9 cellular contexts compared by ENCODE assay signal in genomic region chr5:35884125-35884788, GRCh38. TPM values are rescaled to one million over a fixed set of nuclear protein-coding genes. Genes with fewer than 3 reads are reported as not detected.
DNase-seq lines count a peak whose midpoint lies in the region; ATAC-seq and TF ChIP-seq lines count a peak whose summit lies in the region.
"Had no signal": no experiment of that assay in that cellular context is flagged by ENCODE, and none has a peak within 500 bp of the region (broad histone marks: within the 10 kb centered on the region; RNA-seq: fewer than 3 reads in every experiment).

No MANE protein-coding gene starts in this region.

- no peaks in the 10 kb centered on the region for H3K27me3 ChIP-seq in PC-3 (ENCODE audit: low read length)

- intact Hi-C loops in PC-3 (cut with micrococcal nuclease): no loop called here

- TF ChIP-seq CTCF in PC-3 (conservative IDR thresholded peaks at IDR 0.05; ENCODE audit: low read depth, low read length): no peak

- no TSS peak for BruUV-seq in PC-3 (replicated peaks; lab: Mats Ljungman, UMichigan)

- H2AFZ ChIP-seq in PC-3 (ENCODE audit: low read length): no peak overlapping the region

- ATAC-seq in PC-3: peak; percentile 93
- no peak for ATAC-seq in HG03108 (IDR thresholded peaks at IDR 0.05; ENCODE audit: unreplicated experiment)

- no peaks in the 10 kb centered on the region for H3F3A ChIP-seq in PC-3 (ENCODE audit: low read length, unreplicated experiment)

- peaks cover 20% of the 10 kb centered on the region for H3K4me1 ChIP-seq in PC-3 (ENCODE audit: insufficient read depth, low read length)

- no peak overlapping the region for H3K9ac ChIP-seq in PC-3 (ENCODE audit: low read length)

- H4K20me1 ChIP-seq in PC-3 (ENCODE audit: low read length): no peaks in the 10 kb centered on the region

- no peaks in the 10 kb centered on the region for H3K9me2 ChIP-seq in PC-3 (replicated peaks; ENCODE audit: low read length)

- CTCF ChIA-PET in PC-3 (lab: Charles Lee): no interaction called here

- DNase-seq in DMS53 (lab: John Stamatoyannopoulos, UW) (peak; percentile 64), HCEC 1CT (peak; percentile 93), PC-3 (peak; percentile 90), fibroblast of gingiva (ENCODE audit: low read depth) (peak; percentile 75), NCI-H524 (lab: John Stamatoyannopoulos, UW) (no peak), NCI-H1694 treated with DMSO at 0.1 percent for 48 hours (lab: John Stamatoyannopoulos, UW) (no peak), GM19240 (ENCODE audit: insufficient read length, low spot score) (no peak)
- DNase-seq: left cardiac atrium had no signal

- H3K36me3 ChIP-seq in PC-3 (ENCODE audit: low read depth, low read length): no peaks in the 10 kb centered on the region

- H3K27ac ChIP-seq in PC-3 (ENCODE audit: low read length): peak overlapping the region; percentile 56

- no peak overlapping the region for H3K4me3 ChIP-seq in PC-3 (ENCODE audit: low read length)

- no peaks in the 10 kb centered on the region for H3K9me3 ChIP-seq in PC-3 (ENCODE audit: low read length)

- POLR2A ChIA-PET in PC-3 (lab: Charles Lee; ENCODE audit: unreplicated experiment): no interaction called here

- peak overlapping the region; percentile 36 for H3K4me2 ChIP-seq in PC-3 (ENCODE audit: low read length)

- no peaks in the 10 kb centered on the region for H3K79me2 ChIP-seq in PC-3 (ENCODE audit: low read length)

RNA-seq across cellular contexts. Expression of gene IL7R, which starts 27.6 kb away (rescaled TPM):
- 7.1 and 7.4 TPM in 2 replicates for total RNA-seq in PC-3 (2014; rRNA removed)

RNA-seq across cellular contexts. Expression of gene CAPSL, which starts 54.2 kb away (rescaled TPM):
- 0.11 TPM in 1 of 2 replicates, not detected in the other for total RNA-seq in PC-3 (2014; rRNA removed)
- total RNA-seq: left cardiac atrium had no signal

Comparison
In these comparisons a context has a peak if more than half of its experiments do, and no peak if none do; other contexts are left out.
1. DNase-seq: peak in DMS53 (single experiment), HCEC 1CT (single experiment), PC-3 (single experiment) and fibroblast of gingiva (single experiment); none in NCI-H524 (0 of 2), NCI-H1694 treated with DMSO at 0.1 percent for 48 hours (single experiment) and GM19240 (single experiment).